1 cellular context compared by ENCODE assay signal in the genomic region with DNA sequence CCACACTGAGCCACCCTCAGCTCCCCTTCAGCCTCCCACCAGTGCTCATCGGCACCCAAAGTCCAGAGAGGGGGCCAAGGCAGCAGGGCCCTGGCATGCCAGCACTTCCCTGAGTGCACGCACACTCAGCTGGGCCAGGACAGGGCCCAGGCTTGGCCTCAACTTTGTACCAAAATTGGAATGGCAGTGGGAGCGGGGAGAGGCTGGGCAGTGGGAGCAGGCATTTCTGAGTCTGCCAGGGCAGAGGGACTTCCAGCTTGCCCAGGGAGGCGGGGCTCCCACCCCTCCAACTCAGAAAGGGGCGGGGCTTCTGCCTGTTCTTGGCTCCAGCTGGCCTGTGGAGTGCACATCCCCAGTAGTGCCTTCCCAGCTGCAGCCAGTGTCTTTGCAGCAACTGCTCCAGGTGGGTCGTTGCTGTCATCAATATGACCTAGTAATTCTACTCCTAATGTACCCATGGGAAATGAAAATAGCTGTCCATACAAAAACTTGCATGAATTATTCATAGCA.
TF ChIP-seq lines count a peak whose summit lies in the region.

No MANE protein-coding gene starts in this region.

TF ChIP-seq in HCT116, 20 proteins besides CTCF, POLR2A, EP300 and RAD21 (continued from another document):
- TF ChIP-seq POLR2AphosphoS5 (IDR thresholded peaks at IDR 0.05; ENCODE audit: low read depth, low read length) (no peak), JUND (IDR thresholded peaks at IDR 0.05) (no peak), FOSL1 (IDR thresholded peaks at IDR 0.05; ENCODE audit: low read depth) (no peak), ZNF274 (IDR thresholded peaks at IDR 0.05; ENCODE audit: low read depth, low read length) (no peak), CEBPB (IDR thresholded peaks at IDR 0.05; ENCODE audit: low read depth) (no peak), MAX (IDR thresholded peaks at IDR 0.05) (no peak), TCF7L2 (IDR thresholded peaks at IDR 0.05; ENCODE audit: borderline replicate concordance, extremely low read depth, insufficient read depth, insufficient read length) (no peak), SRF (IDR thresholded peaks at IDR 0.05; ENCODE audit: low read depth) (no peak)
TF ChIP-seq in HCT116: peak in this region for 0.
